13 cellular contexts compared by ENCODE assay signal in genomic region chr18:70555046-70555445, GRCh38.
"Had no signal": no experiment of that assay in that cellular context is flagged by ENCODE, and none has a peak within 500 bp of the region (broad histone marks: within the 10 kb centered on the region; RNA-seq: fewer than 3 reads in every experiment).

No MANE protein-coding gene starts in this region.

- H3K4me3 ChIP-seq: heart left ventricle, skin epidermis, tibial nerve, vagina had no signal

- DNase-seq: activated CD4-positive, CD25-positive, alpha-beta regulatory T cell treated with anti-CD3 and anti-CD28 coated beads, Interleukin-2, amount 50 U/mL, for 72 hours; anterior cingulate cortex; cerebellar nuclear complex; effector memory CD8-positive, alpha-beta T cell; foreskin melanocyte; heart left ventricle; immature natural killer cell; stimulated activated CD4-positive, alpha-beta T cell treated with anti-CD3 and anti-CD28 coated beads, Interleukin-4, amount 100 ng/mL, for 24 hours; stimulated activated naive CD4-positive, alpha-beta T cell treated with Interleukin-2 at 50 U/mL for 16 hours; substantia nigra had no signal
